28 cellular contexts compared by ENCODE assay signal in genomic region chr3:185797993-185798830, GRCh38. TPM values are rescaled to one million over a fixed set of nuclear protein-coding genes. Genes with fewer than 3 reads are reported as not detected.
DNase-seq lines count a peak whose midpoint lies in the region; ATAC-seq, FAIRE-seq and TF ChIP-seq lines count a peak whose summit lies in the region.
"Had no signal": no experiment of that assay in that cellular context is flagged by ENCODE, and none has a peak within 500 bp of the region (broad histone marks: within the 10 kb centered on the region; RNA-seq: fewer than 3 reads in every experiment).

No MANE protein-coding gene starts in this region.

- H3K4me1 ChIP-seq in HepG2 (ENCODE audit: insufficient read depth, low read length) (peaks cover 61% of the 10 kb centered on the region), right lobe of liver (peaks cover 0 to 5% (median 0%) of the 10 kb centered on the region in 4 donors)
- H3K4me1 ChIP-seq: adrenal gland, parathyroid adenoma had no signal

- H3K27ac Mint-ChIP-seq in WTC11, result no peak overlapping the region
- H3K27ac Mint-ChIP-seq: activated CD4-positive, alpha-beta memory T cell treated with anti-CD3 and anti-CD28 coated beads, Interleukin-2, amount 10 ng/mL, durations not matched to agents 7 days and 5 days; activated naive CD4-positive, alpha-beta T cell treated with anti-CD3 and anti-CD28 coated beads, Interleukin-2, amount 10 ng/mL, durations not matched to agents 7 days and 5 days; CD4-positive, alpha-beta T cell; memory B cell had no signal

- peaks cover 80% of the 10 kb centered on the region for H3K4me1 Mint-ChIP-seq in WTC11

- POLR2A ChIA-PET in HepG2 (lab: Yijun Ruan, JAX), result no interaction called here
- POLR2A ChIA-PET in WTC11 (lab: Charles Lee), result interaction anchor here (0.5 to 0.7 kb wide), 3 partner anchors 8 to 1723 kb away, joined by 3 to 6 read pairs (median 3); no protein-coding TSS in a partner anchor

- TF ChIP-seq CTCF in HepG2 (CRISPR knock-in tag; IDR thresholded peaks at IDR 0.05) (no peak), right lobe of liver (IDR thresholded peaks at IDR 0.05) (no peak), WTC11 (IDR thresholded peaks at IDR 0.05) (no peak)

- DNase-seq in HepG2 (ENCODE audit: low spot score) (no peak), right lobe of liver (no peak), WTC11 (ENCODE audit: low spot score) (no peak), epithelial cell of prostate (ENCODE audit: low read depth, low spot score) (no peak), OCI-M1 (lab: John Stamatoyannopoulos, UW) (no peak)
- DNase-seq in activated CD4-positive, alpha-beta T cell treated with anti-CD3 and anti-CD28 coated beads, Interleukin-2, amount 50 U/mL, for 4 hours, result no peak
- DNase-seq in activated CD4-positive, alpha-beta T cell treated with anti-CD3 and anti-CD28 coated beads, Interleukin-2, amount 50 U/mL, for 1 hour, result no peak
- DNase-seq: activated CD4-positive, alpha-beta memory T cell treated with anti-CD3 and anti-CD28 coated beads, Interleukin-2, amount 10 ng/mL, durations not matched to agents 7 days and 5 days; activated CD8-positive, alpha-beta memory T cell treated with anti-CD3 and anti-CD28 coated beads, Interleukin-2, amount 50 U/mL, for 48 hours; activated naive CD4-positive, alpha-beta T cell treated with anti-CD3 and anti-CD28 coated beads, Interleukin-2, amount 10 ng/mL, durations not matched to agents 7 days and 5 days; adrenal gland; body of pancreas; CD4-positive, alpha-beta T cell; effector CD4-positive, alpha-beta T cell; erythroblast; glutamatergic neuron; NCI-H1048; SHP77; small intestine; stimulated activated naive CD8-positive, alpha-beta T cell treated with anti-CD3 and anti-CD28 coated beads, Interleukin-15, Interleukin-2, amounts not matched to agents 100 U/mL and 50 U/mL, for 24 hours; T-helper 2 cell had no signal

- no peak overlapping the region for H3K27ac ChIP-seq in HepG2 (ENCODE audit: extremely low read length, insufficient read depth, low read length)
- no peak overlapping the region for H3K27ac ChIP-seq in right lobe of liver
- H3K27ac ChIP-seq in epithelial cell of prostate, result peak overlapping the region; percentile 89
- H3K27ac ChIP-seq: adrenal gland, parathyroid adenoma had no signal

- no peak for TF ChIP-seq RAD21 in HepG2 (CRISPR knock-in tag; IDR thresholded peaks at IDR 0.05)

- no peak overlapping the region for H2AFZ ChIP-seq in HepG2 (ENCODE audit: low read length)
- H2AFZ ChIP-seq: parathyroid adenoma had no signal

- H3K9me3 ChIP-seq in HepG2 (ENCODE audit: low read length), result no peaks in the 10 kb centered on the region
- no peaks in the 10 kb centered on the region for H3K9me3 ChIP-seq in right lobe of liver
- H3K9me3 ChIP-seq: adrenal gland, body of pancreas had no signal

- BruUV-seq in HepG2 (replicated peaks; lab: Mats Ljungman, UMichigan), result no TSS peak

- H3K4me3 ChIP-seq in HepG2 (replicated peaks in 1 of 3; ENCODE audit: insufficient read depth in 1 of 3, low read depth in 2 of 3, low read length in 3 of 3) (no peak overlapping the region), right lobe of liver (no peak overlapping the region)
- H3K4me3 ChIP-seq: adrenal gland, body of pancreas, GM12878 had no signal

- in situ Hi-C loops in HepG2 (cut with HindIII; ENCODE audit: extremely low pct_ligation_motif_present, low pct_unique_long_range_greater_than_20kb), result no loop called here

- intact Hi-C loops in HepG2 (cut with micrococcal nuclease; ENCODE audit: unreplicated experiment), result no loop called here
- intact Hi-C loops in right lobe of liver (cut with DNase I), result no loop called here

- H3K27me3 ChIP-seq in HepG2 (ENCODE audit: control insufficient read depth in 1 of 2, insufficient read depth in 2 of 2, low read length in 2 of 2), result no peaks in the 10 kb centered on the region
- peaks cover 0 to 6% of the 10 kb centered on the region in 2 donors for H3K27me3 ChIP-seq in right lobe of liver
- H3K27me3 ChIP-seq: adrenal gland, body of pancreas had no signal

- no peak overlapping the region for H3K9ac ChIP-seq in HepG2 (ENCODE audit: insufficient read depth, low read depth, low read length)
- H3K9ac ChIP-seq: parathyroid adenoma had no signal

- no peak for ATAC-seq in HepG2
- ATAC-seq in right lobe of liver, result no peak
- ATAC-seq in WTC11, result no peak
- ATAC-seq in HG02642 (IDR thresholded peaks at IDR 0.05; ENCODE audit: poor library complexity, unreplicated experiment), result no peak
- ATAC-seq: activated CD4-positive, CD25-positive, alpha-beta regulatory T cell treated with anti-CD3 and anti-CD28 coated beads, Interleukin-2, amount 50 U/mL, for 24 hours; body of pancreas; GM12878; stimulated activated naive CD8-positive, alpha-beta T cell treated with anti-CD3 and anti-CD28 coated beads, Interleukin-15, Interleukin-2, amounts not matched to agents 100 U/mL and 50 U/mL, for 24 hours had no signal

- peaks cover 91% of the 10 kb centered on the region for H4K20me1 ChIP-seq in HepG2 (ENCODE audit: insufficient read depth, low read length)

- H3K79me2 ChIP-seq in HepG2 (ENCODE audit: insufficient read depth, low read length), result peaks cover 89% of the 10 kb centered on the region

- 92% methylated on average over 8 of the region's 8 CpGs for WGBS in HepG2 (ENCODE audit: low lambda C conversion rate)
- WGBS in right lobe of liver (ENCODE audit: insufficient coverage, low coverage, low lambda C conversion rate, missing lambda C conversion rate), result 59% methylated on average over 5 of the region's 8 CpGs

- TF ChIP-seq POLR2A in HepG2 (IDR thresholded peaks at IDR 0.05; ENCODE audit: insufficient read depth in 1 of 2, low read depth in 2 of 2, low read length in 2 of 2) (no peak), right lobe of liver (IDR thresholded peaks at IDR 0.05) (no peak)

- TF ChIP-seq EP300 in HepG2 (IDR thresholded peaks at IDR 0.05; ENCODE audit: low read depth in 2 of 2, low read length in 2 of 2) (no peak), HepG2 (CRISPR knock-in tag; IDR thresholded peaks at IDR 0.05; ENCODE audit: borderline replicate concordance) (no peak)

- no peaks in the 10 kb centered on the region for H3K9me3 Mint-ChIP-seq in WTC11
- H3K9me3 Mint-ChIP-seq: activated CD4-positive, alpha-beta memory T cell treated with anti-CD3 and anti-CD28 coated beads, Interleukin-2, amount 10 ng/mL, durations not matched to agents 7 days and 5 days; activated naive CD4-positive, alpha-beta T cell treated with anti-CD3 and anti-CD28 coated beads, Interleukin-2, amount 10 ng/mL, durations not matched to agents 7 days and 5 days; CD4-positive, alpha-beta T cell had no signal

- FAIRE-seq in HepG2 (lab: Jason Lieb, UNC), result no peak
- FAIRE-seq: GM12878, small intestine, urothelium cell line had no signal

- H3K4me2 ChIP-seq in HepG2 (ENCODE audit: low read depth, low read length), result no peak overlapping the region

- peaks cover 2% of the 10 kb centered on the region; the same call in 1 of the 2 replicates for H3K36me3 Mint-ChIP-seq in WTC11
- H3K36me3 Mint-ChIP-seq: activated naive CD4-positive, alpha-beta T cell treated with anti-CD3 and anti-CD28 coated beads, Interleukin-2, amount 10 ng/mL, durations not matched to agents 7 days and 5 days; memory B cell had no signal

- no peak overlapping the region for H3K4me3 Mint-ChIP-seq in WTC11
- H3K4me3 Mint-ChIP-seq: activated CD4-positive, alpha-beta memory T cell treated with anti-CD3 and anti-CD28 coated beads, Interleukin-2, amount 10 ng/mL, durations not matched to agents 7 days and 5 days; activated naive CD4-positive, alpha-beta T cell treated with anti-CD3 and anti-CD28 coated beads, Interleukin-2, amount 10 ng/mL, durations not matched to agents 7 days and 5 days; CD4-positive, alpha-beta T cell; memory B cell; neural crest cell had no signal

- H3K36me3 ChIP-seq in HepG2 (replicated peaks in 1 of 2; ENCODE audit: control insufficient read depth in 1 of 2, insufficient read depth in 2 of 2, low read length in 2 of 2) (peaks cover 0 to 2% of the 10 kb centered on the region in 2 experiments; a peak in 1 of 5 replicates), right lobe of liver (no peaks in the 10 kb centered on the region)
- H3K36me3 ChIP-seq: adrenal gland had no signal

- no peaks in the 10 kb centered on the region for H3K27me3 Mint-ChIP-seq in WTC11 (ENCODE audit: low read depth)

- CTCF ChIA-PET in HepG2 (lab: Yijun Ruan, JAX; ENCODE audit: low intra/inter-chr PET ratio, low total read pairs), result no interaction called here
- CTCF ChIA-PET in WTC11 (lab: Charles Lee), result no interaction called here

TF ChIP-seq in HepG2, 621 proteins besides CTCF, POLR2A, EP300 and RAD21 (continues in another document):
- TF ChIP-seq MAFK (conservative IDR thresholded peaks at IDR 0.05 in 1 of 2, IDR thresholded peaks at IDR 0.05 in 1 of 2; ENCODE audit: low read length in 2 of 2) (peak; percentile 92 to 95), MYNN (CRISPR knock-in tag; IDR thresholded peaks at IDR 0.05; ENCODE audit: low read depth) (no peak)

TF ChIP-seq in WTC11, 78 proteins besides CTCF, POLR2A, EP300 and RAD21 (continues in another document):
- TF ChIP-seq ZNF121 (CRISPR knock-in tag; IDR thresholded peaks at IDR 0.05), result peak; percentile 55; the same call in 1 of the 2 replicates
- no peak for TF ChIP-seq ZNF232 (CRISPR knock-in tag; IDR thresholded peaks at IDR 0.05)

RNA-seq across cellular contexts. Expression of gene IGF2BP2, which starts 26.6 kb away (rescaled TPM):
- total RNA-seq in HepG2 (2016; rRNA removed; fragmentation: Illumina TruSeq; extraction: Trizol) (46.0 and 46.3 TPM in 2 replicates), right lobe of liver (1 to 10 TPM in 5 of 6 experiments, under 1 TPM in 1; 0.99 to 3.0 (median 1.8) TPM), WTC11 (2021) (133 to 157 TPM (median 150 TPM) in 3 replicates)
- total RNA-seq in HepG2 (2016; cell fraction: cytosol; rRNA removed; fragmentation: Illumina TruSeq; extraction: Trizol; ENCODE audit: low read depth), result 27.3 and 31.8 TPM in 2 replicates
- total RNA-seq in HepG2 (2016; cell fraction: insoluble cytoplasmic fraction; rRNA removed; fragmentation: Illumina TruSeq; extraction: Trizol), result 36.6 and 47.1 TPM in 2 replicates
- 57.4 and 59.2 TPM in 2 replicates for total RNA-seq in HepG2 (2016; cell fraction: membrane; rRNA removed; fragmentation: Illumina TruSeq; extraction: Trizol)
- total RNA-seq in HepG2 (2016; cell fraction: nucleus; rRNA removed; fragmentation: Illumina TruSeq; extraction: Trizol), result 59.9 and 71.5 TPM in 2 replicates
- polyA plus RNA-seq in HepG2 (2011; rRNA removed), result 6.5 and 9.5 TPM in 2 replicates
- 3.6 and 6.7 TPM in 2 replicates for polyA plus RNA-seq in HepG2 (2011; cell fraction: cytosol; rRNA removed)
- 29.6 and 44.5 TPM in 2 replicates for polyA plus RNA-seq in HepG2 (2011; cell fraction: nucleus; rRNA removed)
- 93.3 and 101 TPM in 2 replicates for polyA plus RNA-seq in HepG2 (2012)
- 22.3 and 25.9 TPM in 2 replicates for polyA plus RNA-seq in HepG2 (2016; cell fraction: cytosol; fragmentation: Illumina TruSeq; extraction: Trizol; ENCODE audit: low read depth)
- polyA plus RNA-seq in HepG2 (2016; cell fraction: insoluble cytoplasmic fraction; fragmentation: Illumina TruSeq; extraction: Trizol; ENCODE audit: low read depth), result 65.2 and 84.9 TPM in 2 replicates
- 59.1 and 66.3 TPM in 2 replicates for polyA plus RNA-seq in HepG2 (2016; cell fraction: membrane; fragmentation: Illumina TruSeq; extraction: Trizol; ENCODE audit: low read depth)
- 115 and 116 TPM in 2 replicates for polyA plus RNA-seq in HepG2 (2016; cell fraction: nucleus; fragmentation: Illumina TruSeq; extraction: Trizol; ENCODE audit: insufficient read depth, low read depth)
- polyA minus RNA-seq in HepG2 (2011; rRNA and poly(A)+ RNA removed; ENCODE audit: low replicate concordance), result 11.7 TPM in 1 of 2 replicates, not detected in the other
- polyA minus RNA-seq in HepG2 (2011; cell fraction: cytosol; rRNA and poly(A)+ RNA removed), result 13.2 and 23.5 TPM in 2 replicates
- polyA minus RNA-seq in HepG2 (2011; cell fraction: nucleus; rRNA and poly(A)+ RNA removed), result 110 and 124 TPM in 2 replicates

Comparison
In these comparisons a context has a peak if more than half of its experiments do, and no peak if none do; other contexts are left out.
1. RNA of gene IGF2BP2, which starts 26.6 kb away (total RNA-seq): 133 to 157 TPM in WTC11 and 27.3 to 71.5 TPM in HepG2; 0.99 to 3.0 TPM in right lobe of liver; every median in the first group is over 4 times any median in the second.
2. Of the 50 proteins assayed by ChIP-seq in both HepG2 and WTC11: peak only in HepG2: none; only in WTC11: ZNF121; in both: none; in neither: 49.